Comparison of ENCODE assay signal across 20 cellular contexts in the genomic region with DNA sequence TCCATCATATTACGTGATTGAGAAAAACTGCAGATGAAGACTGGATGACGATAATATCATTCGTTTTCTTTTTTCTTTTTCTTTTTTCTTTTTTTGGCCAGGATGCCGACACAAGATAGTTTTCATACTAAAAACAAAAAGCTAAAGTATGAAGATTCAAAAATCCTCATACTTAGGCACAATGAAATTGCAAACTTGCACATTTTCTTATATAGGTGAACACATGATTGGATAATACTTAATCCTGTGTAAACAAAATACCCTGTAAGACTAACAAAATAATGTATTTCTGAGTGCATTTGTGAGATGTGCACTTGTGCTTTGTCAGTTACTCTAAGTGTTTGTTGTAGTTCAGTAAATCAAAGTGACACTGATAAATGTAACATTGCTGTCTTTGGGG.
DNase-seq lines count a peak whose midpoint lies in the region; ATAC-seq, FAIRE-seq and TF ChIP-seq lines count a peak whose summit lies in the region.
"Had no signal": no experiment of that assay in that cellular context is flagged by ENCODE, and none has a peak within 500 bp of the region (broad histone marks: within the 10 kb centered on the region; RNA-seq: fewer than 3 reads in every experiment).

No MANE protein-coding gene starts in this region.

- H2AK5ac ChIP-seq in IMR-90 (ENCODE audit: low read depth, low read length), result no peak overlapping the region

- no peak for TF ChIP-seq POLR2A in IMR-90 (IDR thresholded peaks at IDR 0.05; ENCODE audit: low read depth, low read length)
- TF ChIP-seq POLR2A in endothelial cell of umbilical vein (IDR thresholded peaks at IDR 0.05; ENCODE audit: low read depth, low read length), result no peak
- no peak for TF ChIP-seq POLR2A in uterus (IDR thresholded peaks at IDR 0.05)
- TF ChIP-seq POLR2A in thyroid gland (IDR thresholded peaks at IDR 0.05), result no peak

- H2AFZ ChIP-seq in IMR-90 (replicated peaks; ENCODE audit: low read length, poor library complexity) (no peak overlapping the region), endothelial cell of umbilical vein (ENCODE audit: low read depth, low read length) (no peak overlapping the region)

- dilution Hi-C loops in IMR-90 (cut with HindIII; ENCODE audit: low sequenced_read_pairs, unreplicated experiment) (no loop called here), endothelial cell of umbilical vein (cut with MboI; ENCODE audit: extremely low pct_ligation_motif_present, low sequenced_read_pairs) (no loop called here)

- H3K27ac ChIP-seq in IMR-90 (ENCODE audit: insufficient read depth, low read length) (no peak overlapping the region), endothelial cell of umbilical vein (ENCODE audit: insufficient read depth, low read depth, low read length) (no peak overlapping the region), uterus (peak overlapping the region; percentile 4 to 33), thyroid gland (no peak overlapping the region)
- H3K27ac ChIP-seq: C4-2B, HL-60 had no signal

- no peak overlapping the region for H3K18ac ChIP-seq in IMR-90 (ENCODE audit: low read depth, low read length)

- TF ChIP-seq CTCF in IMR-90 (conservative IDR thresholded peaks at IDR 0.05; ENCODE audit: low read depth, low read length) (no peak), endothelial cell of umbilical vein (IDR thresholded peaks at IDR 0.05; ENCODE audit: extremely low read depth in 1 of 2, insufficient read depth in 1 of 2, low read depth in 1 of 2, low read length in 2 of 2) (no peak), uterus (IDR thresholded peaks at IDR 0.05) (no peak), thyroid gland (IDR thresholded peaks at IDR 0.05) (no peak)

- ATAC-seq in IMR-90 (ENCODE audit: low read depth), result no peak
- ATAC-seq in GM18870 (IDR thresholded peaks at IDR 0.05; ENCODE audit: unreplicated experiment), result no peak

- H3K36me3 ChIP-seq in IMR-90 (ENCODE audit: control insufficient read depth, insufficient read depth, low read length) (no peaks in the 10 kb centered on the region), endothelial cell of umbilical vein (ENCODE audit: control insufficient read depth in 2 of 2, extremely low read depth in 1 of 2, insufficient read depth in 2 of 2, low read length in 2 of 2) (no peaks in the 10 kb centered on the region), uterus (no peaks in the 10 kb centered on the region), thyroid gland (no peaks in the 10 kb centered on the region)

- in situ Hi-C loops in IMR-90 (cut with MboI; ENCODE audit: low sequenced_read_pairs), result no loop called here

- no peak overlapping the region for H3K23ac ChIP-seq in IMR-90 (ENCODE audit: low read depth, low read length)

- no peak overlapping the region for H3K14ac ChIP-seq in IMR-90 (replicated peaks; ENCODE audit: low read depth, low read length)

- no CpG with 5 or more reads among the region's 4 CpGs for WGBS in IMR-90 (ENCODE audit: extremely low coverage in 2 of 2, insufficient read length in 1 of 2), 2 experiments
- 89 to 92% methylated on average over 4 of the region's 4 CpGs for WGBS in thyroid gland, 2 donors

- no peak overlapping the region for H3K4ac ChIP-seq in IMR-90 (ENCODE audit: low read depth, low read length)

- no peak overlapping the region for H2BK20ac ChIP-seq in IMR-90 (ENCODE audit: low read depth, low read length)

- no peak for TF ChIP-seq RAD21 in IMR-90 (IDR thresholded peaks at IDR 0.05; ENCODE audit: low read length)

- no peak overlapping the region for H2BK120ac ChIP-seq in IMR-90 (ENCODE audit: low read depth, low read length)

- no peak overlapping the region for H3K4me2 ChIP-seq in IMR-90 (ENCODE audit: low read depth, low read length)
- peak overlapping the region; percentile 25 for H3K4me2 ChIP-seq in endothelial cell of umbilical vein (ENCODE audit: insufficient read depth, low read length)

- no peak overlapping the region for H3K9ac ChIP-seq in IMR-90 (ENCODE audit: low read depth, low read length)
- H3K9ac ChIP-seq in endothelial cell of umbilical vein (replicated peaks; ENCODE audit: extremely low read depth, insufficient read depth, low read length), result no peak overlapping the region

- H3K56ac ChIP-seq in IMR-90 (ENCODE audit: extremely low read depth, insufficient read depth, low read length), result no peak overlapping the region

- FAIRE-seq in endothelial cell of umbilical vein (lab: Jason Lieb, UNC), result no peak
- FAIRE-seq: A204.1, D721Med, GM19239, H1 had no signal

- DNase-seq in NCI-H748 (lab: John Stamatoyannopoulos, UW; ENCODE audit: unreplicated experiment), result peak; percentile 19
- no peak for DNase-seq in NCI-H748 treated with DMSO at 0.1 percent for 48 hours (lab: John Stamatoyannopoulos, UW)
- DNase-seq in IMR-90, result no peak
- no peak for DNase-seq in endothelial cell of umbilical vein (ENCODE audit: low read depth, low spot score)
- DNase-seq in uterus, result no peak
- DNase-seq in thyroid gland, result no peak
- DNase-seq: AML-193; Caco-2; CD4-positive, alpha-beta T cell; DMS79 treated with DMSO at 0.1 percent for 48 hours; GF-D8; H9; KG1 had no signal

- CTCF ChIA-PET in IMR-90 (lab: Yijun Ruan, JAX) (no interaction called here), endothelial cell of umbilical vein (lab: Charles Lee) (interaction anchor here (0.6 kb wide), 1 partner anchor 954 kb away, joined by 3 read pairs; no protein-coding TSS in a partner anchor)

- no peak overlapping the region for H4K8ac ChIP-seq in IMR-90 (ENCODE audit: low read depth in 2 of 2, low read length in 2 of 2)

- no peak overlapping the region for H2BK5ac ChIP-seq in IMR-90 (ENCODE audit: low read depth, low read length, poor library complexity, severe bottlenecking)

- no peaks in the 10 kb centered on the region for H3K4me1 ChIP-seq in IMR-90 (ENCODE audit: control insufficient read depth, insufficient read depth, low read length)
- no peaks in the 10 kb centered on the region for H3K4me1 ChIP-seq in endothelial cell of umbilical vein (ENCODE audit: control insufficient read depth, extremely low read depth, insufficient read depth, low read length)
- no peaks in the 10 kb centered on the region for H3K4me1 ChIP-seq in uterus
- H3K4me1 ChIP-seq in thyroid gland, result no peaks in the 10 kb centered on the region
- H3K4me1 ChIP-seq: Caco-2 had no signal

- no peak overlapping the region for H2AK9ac ChIP-seq in IMR-90 (replicated peaks; ENCODE audit: low read depth, low read length, poor library complexity)

- H4K5ac ChIP-seq in IMR-90 (ENCODE audit: low read depth, low read length), result no peak overlapping the region

- H3K4me3 ChIP-seq in IMR-90 (ENCODE audit: insufficient read depth, low read depth, low read length) (no peak overlapping the region), endothelial cell of umbilical vein (replicated peaks in 1 of 3; ENCODE audit: insufficient read depth in 1 of 3, low read depth in 1 of 3, low read length in 3 of 3) (no peak overlapping the region), uterus (no peak overlapping the region), thyroid gland (replicated peaks in 1 of 3) (no peak overlapping the region)

- no TSS peak for BruUV-seq in IMR-90 (replicated peaks; lab: Mats Ljungman, UMichigan)
- no TSS peak for BruUV-seq in endothelial cell of umbilical vein (replicated peaks; lab: Mats Ljungman, UMichigan)

- H4K91ac ChIP-seq in IMR-90 (ENCODE audit: insufficient read depth, low read depth, low read length), result no peak overlapping the region

- H3K9me3 ChIP-seq in IMR-90 (ENCODE audit: control insufficient read depth, insufficient read depth, low read length) (no peaks in the 10 kb centered on the region), endothelial cell of umbilical vein (replicated peaks; ENCODE audit: control insufficient read depth, insufficient read depth, low read length) (no peaks in the 10 kb centered on the region), uterus (no peaks in the 10 kb centered on the region), thyroid gland (no peaks in the 10 kb centered on the region)
- H3K9me3 ChIP-seq: Caco-2 had no signal

- no peaks in the 10 kb centered on the region for H3K79me2 ChIP-seq in endothelial cell of umbilical vein (ENCODE audit: control insufficient read depth, insufficient read depth, low read length)

- intact Hi-C loops in IMR-90 (cut with micrococcal nuclease) (no loop called here), endothelial cell of umbilical vein (cut with micrococcal nuclease) (no loop called here), uterus (cut with DNase I; ENCODE audit: low total_unique reads) (no loop called here), thyroid gland (cut with DNase I) (no loop called here)

- H3K9me1 ChIP-seq in IMR-90 (ENCODE audit: insufficient read depth, low read length), result no peaks in the 10 kb centered on the region
- no peaks in the 10 kb centered on the region for H3K9me1 ChIP-seq in endothelial cell of umbilical vein (replicated peaks; ENCODE audit: control insufficient read depth, extremely low read depth, insufficient read depth, low read length)

- H2BK15ac ChIP-seq in IMR-90 (ENCODE audit: low read depth, low read length), result no peak overlapping the region

- POLR2A ChIA-PET in IMR-90 (lab: Charles Lee; ENCODE audit: unreplicated experiment), result no interaction called here
- POLR2A ChIA-PET in endothelial cell of umbilical vein (lab: Charles Lee), result no interaction called here

- H4K20me1 ChIP-seq in IMR-90 (ENCODE audit: insufficient read depth, low read length) (no peaks in the 10 kb centered on the region), endothelial cell of umbilical vein (replicated peaks; ENCODE audit: control insufficient read depth, extremely low read depth, insufficient read depth, low read length) (no peaks in the 10 kb centered on the region)

- H3K27me3 ChIP-seq in IMR-90 (ENCODE audit: control insufficient read depth, insufficient read depth, low read length), result no peaks in the 10 kb centered on the region
- H3K27me3 ChIP-seq in endothelial cell of umbilical vein (ENCODE audit: control insufficient read depth in 2 of 2, insufficient read depth in 2 of 2, low read length in 2 of 2), result no peaks in the 10 kb centered on the region
- no peaks in the 10 kb centered on the region for H3K27me3 ChIP-seq in uterus
- H3K27me3 ChIP-seq in thyroid gland, result no peaks in the 10 kb centered on the region

- H3K79me1 ChIP-seq in IMR-90 (ENCODE audit: low read depth in 1 of 2, low read length in 2 of 2), result no peaks in the 10 kb centered on the region

TF ChIP-seq in IMR-90, 13 proteins besides CTCF, POLR2A, EP300 and RAD21 (continues in another document):
- TF ChIP-seq MXI1 (IDR thresholded peaks at IDR 0.05; ENCODE audit: borderline replicate concordance, low read depth, low read length), result no peak
- TF ChIP-seq MAFK (IDR thresholded peaks at IDR 0.05; ENCODE audit: low read depth, low read length), result 0 out of 2 replicates have a peak, but pooled peaks have one; percentile 24
- no peak for TF ChIP-seq CHD1 (IDR thresholded peaks at IDR 0.05; ENCODE audit: low read depth, low read length)
- TF ChIP-seq CEBPB (IDR thresholded peaks at IDR 0.05; ENCODE audit: low read depth, low read length), result no peak

TF ChIP-seq in endothelial cell of umbilical vein, 7 proteins besides CTCF, POLR2A, EP300 and RAD21 (continues in another document):
- TF ChIP-seq FOS (IDR thresholded peaks at IDR 0.05; ENCODE audit: borderline replicate concordance, insufficient read depth, low read length) (no peak), EZH2 (IDR thresholded peaks at IDR 0.05; ENCODE audit: borderline replicate concordance, low read depth, low read length, severe bottlenecking) (no peak), MYC (IDR thresholded peaks at IDR 0.05; ENCODE audit: low read depth, low read length) (no peak), JUN (IDR thresholded peaks at IDR 0.05; ENCODE audit: borderline replicate concordance, insufficient read depth, insufficient read length, low read depth) (no peak)

Comparison
In these comparisons a context has a peak if more than half of its experiments do, and no peak if none do; other contexts are left out.
1. H3K27ac ChIP-seq: peak in uterus (2 of 2); none in IMR-90 (single experiment), endothelial cell of umbilical vein (single experiment) and thyroid gland (0 of 3).